ENCODE assay signal across 13 cellular contexts in the genomic region with DNA sequence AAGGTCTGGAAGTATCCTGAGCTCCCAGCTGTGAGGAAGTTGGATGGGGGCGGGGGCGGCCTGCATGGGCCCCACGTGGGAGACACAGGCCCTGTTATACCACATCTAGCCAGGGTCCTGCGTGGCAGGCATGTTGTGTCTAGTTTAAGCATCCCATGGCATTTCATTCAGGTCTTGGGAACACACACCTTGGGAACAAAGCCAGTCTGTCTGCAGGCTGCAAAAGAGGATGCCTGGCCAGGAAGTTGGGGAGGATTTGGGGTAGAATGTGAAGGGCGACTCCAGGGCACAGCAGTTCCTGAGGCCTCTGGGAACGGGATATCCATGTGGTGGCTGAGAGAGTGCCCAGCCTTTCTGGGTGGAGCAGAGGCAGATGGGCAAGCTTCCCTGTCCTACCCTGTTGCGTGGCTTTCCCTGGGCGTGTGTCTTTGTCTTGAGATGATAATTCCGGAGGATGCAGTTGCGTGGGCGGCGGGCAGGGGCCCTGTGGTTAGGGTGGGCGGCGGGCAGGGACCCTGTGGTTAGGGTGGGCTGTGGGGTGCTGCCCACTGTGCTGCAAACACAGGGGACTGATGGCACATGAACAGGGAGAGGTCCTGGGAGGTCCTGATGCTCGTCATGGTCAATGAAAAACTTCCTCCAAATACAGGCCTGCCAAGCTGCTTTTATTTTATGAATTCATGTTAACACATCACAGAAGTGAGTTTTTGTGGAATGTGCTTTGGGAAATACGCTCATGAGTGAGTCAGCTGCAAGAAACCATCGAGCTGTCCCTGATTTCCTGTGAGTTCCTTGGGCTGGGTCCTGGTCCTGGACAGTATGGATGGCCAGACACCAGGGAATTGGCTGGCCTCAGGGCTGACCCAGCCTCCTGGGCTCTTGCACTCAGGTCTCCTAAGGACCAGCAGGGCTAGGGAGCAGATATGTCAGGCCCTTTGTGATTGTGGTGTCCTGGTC.
A peak's percentile ranks its signal among the peaks of the same experiment; 100 is the strongest.
DNase-seq lines count a peak whose midpoint lies in the region; ATAC-seq and TF ChIP-seq lines count a peak whose summit lies in the region.
"Had no signal": no experiment of that assay in that cellular context is flagged by ENCODE, and none has a peak within 500 bp of the region (broad histone marks: within the 10 kb centered on the region; RNA-seq: fewer than 3 reads in every experiment).

No MANE protein-coding gene starts in this region.

- no peak overlapping the region for H2BK120ac ChIP-seq in mesendoderm (ENCODE audit: low read depth, low read length)

- TF ChIP-seq CTCF in AG09309 (IDR thresholded peaks at IDR 0.05; ENCODE audit: control insufficient read depth, insufficient read depth, low read depth, low read length, missing control alignments) (no peak), endodermal cell (conservative IDR thresholded peaks at IDR 0.05) (no peak), glutamatergic neuron (IDR thresholded peaks at IDR 0.05; ENCODE audit: partially characterized antibody, unreplicated experiment) (no peak)

- H2BK15ac ChIP-seq in mesendoderm (replicated peaks; ENCODE audit: low read depth) = no peak overlapping the region

- in situ Hi-C loops in KBM-7 (cut with MboI; ENCODE audit: low pct_unique_long_range_greater_than_20kb, low sequenced_read_pairs) = no loop called here

- H3K27ac ChIP-seq in endodermal cell (ENCODE audit: low read depth, low read length) (no peak overlapping the region), mesendoderm (ENCODE audit: low read depth, low read length) (no peak overlapping the region)
- H3K27ac ChIP-seq: SK-N-MC had no signal

- no peak overlapping the region for H3K9ac ChIP-seq in endodermal cell (ENCODE audit: extremely low read depth, low read length, poor library complexity, severe bottlenecking)
- no peak overlapping the region for H3K9ac ChIP-seq in mesendoderm (ENCODE audit: low read length)

- no peaks in the 10 kb centered on the region for H3K79me2 ChIP-seq in mesendoderm (ENCODE audit: control insufficient read depth, insufficient read depth, low read length)

- no peak overlapping the region for H4K8ac ChIP-seq in mesendoderm (ENCODE audit: low read depth, low read length)

- H3K4me1 ChIP-seq in endodermal cell (ENCODE audit: control insufficient read depth, insufficient read depth, low read length) (peaks cover 13% of the 10 kb centered on the region), mesendoderm (ENCODE audit: control insufficient read depth, low read depth, low read length) (peaks cover 20% of the 10 kb centered on the region)

- H3K79me1 ChIP-seq in mesendoderm (ENCODE audit: low read length) = no peaks in the 10 kb centered on the region

- peak overlapping the region; percentile 15 for H3K18ac ChIP-seq in mesendoderm (ENCODE audit: low read length)

- WGBS in endodermal cell (ENCODE audit: insufficient coverage in 1 of 2, insufficient read length in 1 of 2), 2 experiments = 78 to 88% methylated on average over 4 to 17 of the region's 17 CpGs
- no CpG with 5 or more reads among the region's 17 CpGs for WGBS in mesendoderm (ENCODE audit: extremely low coverage, insufficient coverage, low lambda C conversion rate)

- H3K9me3 ChIP-seq in endodermal cell (ENCODE audit: control insufficient read depth, low read length) = no peaks in the 10 kb centered on the region

- ATAC-seq in activated T-cell treated with anti-CD3 and anti-CD28 coated beads, Interleukin-2, amount 50 U/mL, for 72 hours (replicated peaks in 1 of 2) = no peak

- no peak overlapping the region for H3K4ac ChIP-seq in mesendoderm (ENCODE audit: low read depth, low read length)

- no peak overlapping the region for H3K4me2 ChIP-seq in mesendoderm (ENCODE audit: low read length)

- H3K4me3 ChIP-seq in AG09309 (ENCODE audit: control insufficient read depth, low read depth, low read length) (no peak overlapping the region), endodermal cell (ENCODE audit: low read length) (no peak overlapping the region), mesendoderm (ENCODE audit: low read length) (no peak overlapping the region), H7 (ENCODE audit: insufficient read depth, low read depth, low read length) (no peak overlapping the region)
- H3K4me3 ChIP-seq: SK-N-MC had no signal

- peak overlapping the region; percentile 77 for H3K56ac ChIP-seq in mesendoderm (ENCODE audit: low read length)

- H3K23ac ChIP-seq in mesendoderm (ENCODE audit: low read length) = no peak overlapping the region

- H3K9me3 Mint-ChIP-seq in endodermal cell (no peaks in the 10 kb centered on the region), glutamatergic neuron (ENCODE audit: unreplicated experiment) (peaks cover 2% of the 10 kb centered on the region)
- H3K9me3 Mint-ChIP-seq in activated T-cell treated with anti-CD3 and anti-CD28 coated beads, Interleukin-2, amount 50 U/mL, for 72 hours = no peaks in the 10 kb centered on the region

- peak overlapping the region; percentile 17 for H2AK5ac ChIP-seq in mesendoderm (ENCODE audit: low read length)

- H4K5ac ChIP-seq in mesendoderm (ENCODE audit: low read length) = no peak overlapping the region

- H2BK5ac ChIP-seq in mesendoderm (ENCODE audit: low read length) = peak overlapping the region; percentile 52

- H3K27ac Mint-ChIP-seq in endodermal cell (no peak overlapping the region), glutamatergic neuron (ENCODE audit: unreplicated experiment) (no peak overlapping the region)
- H3K27ac Mint-ChIP-seq in activated T-cell treated with anti-CD3 and anti-CD28 coated beads, Interleukin-2, amount 50 U/mL, for 72 hours = no peak overlapping the region

- H3K36me3 ChIP-seq in endodermal cell (ENCODE audit: control insufficient read depth, insufficient read depth, low read length) (no peaks in the 10 kb centered on the region), mesendoderm (ENCODE audit: control insufficient read depth, insufficient read depth, low read length) (no peaks in the 10 kb centered on the region), H7 (replicated peaks; ENCODE audit: control insufficient read depth, insufficient read depth, low read length) (no peaks in the 10 kb centered on the region)

- H3K4me1 Mint-ChIP-seq in endodermal cell (peaks cover 42% of the 10 kb centered on the region), glutamatergic neuron (ENCODE audit: low read depth, unreplicated experiment) (peaks cover 23% of the 10 kb centered on the region)
- no peaks in the 10 kb centered on the region for H3K4me1 Mint-ChIP-seq in activated T-cell treated with anti-CD3 and anti-CD28 coated beads, Interleukin-2, amount 50 U/mL, for 72 hours (ENCODE audit: low read depth)

- no peaks in the 10 kb centered on the region for H3K36me3 Mint-ChIP-seq in endodermal cell (ENCODE audit: low read depth)
- H3K36me3 Mint-ChIP-seq in glutamatergic neuron (ENCODE audit: unreplicated experiment) = peaks cover 5% of the 10 kb centered on the region
- no peaks in the 10 kb centered on the region for H3K36me3 Mint-ChIP-seq in activated T-cell treated with anti-CD3 and anti-CD28 coated beads, Interleukin-2, amount 50 U/mL, for 72 hours (ENCODE audit: insufficient read depth in 2 of 2)

- H3K4me3 Mint-ChIP-seq in endodermal cell = no peak overlapping the region
- no peak overlapping the region for H3K4me3 Mint-ChIP-seq in glutamatergic neuron (ENCODE audit: unreplicated experiment)
- no peak overlapping the region for H3K4me3 Mint-ChIP-seq in activated T-cell treated with anti-CD3 and anti-CD28 coated beads, Interleukin-2, amount 50 U/mL, for 72 hours

- H3K27me3 ChIP-seq in endodermal cell (ENCODE audit: control insufficient read depth, insufficient read depth, low read length, poor library complexity, severe bottlenecking) = no peaks in the 10 kb centered on the region
- no peaks in the 10 kb centered on the region for H3K27me3 ChIP-seq in mesendoderm (ENCODE audit: insufficient read depth, low read length, poor library complexity)
- H3K27me3 ChIP-seq in H7 (ENCODE audit: control insufficient read depth, insufficient read depth, low read length) = no peaks in the 10 kb centered on the region

- H3K27me3 Mint-ChIP-seq in endodermal cell (ENCODE audit: insufficient read depth) (peaks cover 25% of the 10 kb centered on the region), glutamatergic neuron (ENCODE audit: unreplicated experiment) (peaks cover 4% of the 10 kb centered on the region)
- H3K27me3 Mint-ChIP-seq in activated T-cell treated with anti-CD3 and anti-CD28 coated beads, Interleukin-2, amount 50 U/mL, for 72 hours (ENCODE audit: low read depth) = no peaks in the 10 kb centered on the region

- DNase-seq in AG09309 (ENCODE audit: low read depth) (peak; percentile 66), KBM-7 (peak; percentile 59), endodermal cell (peak; percentile 43), mesendoderm (no peak), RPMI8226 (no peak), glutamatergic neuron (no peak), H7 (no peak)
- no peak for DNase-seq in activated T-cell treated with anti-CD3 and anti-CD28 coated beads, Interleukin-2, amount 50 U/mL, for 72 hours
- DNase-seq: activated CD4-positive, alpha-beta T cell treated with anti-CD3 and anti-CD28 coated beads, Interleukin-2, amount 50 U/mL, for 4 hours; COR-L47; GOT3; NCI-H345 had no signal

Comparison
In these comparisons a context has a peak if more than half of its experiments do, and no peak if none do; other contexts are left out.
1. DNase-seq: peak in AG09309 (single experiment), KBM-7 (single experiment) and endodermal cell (single experiment); none in mesendoderm (single experiment), RPMI8226 (single experiment), glutamatergic neuron (single experiment), H7 (single experiment) and activated T-cell treated with anti-CD3 and anti-CD28 coated beads, Interleukin-2, amount 50 U/mL, for 72 hours (0 of 2).